8 cellular contexts compared by ENCODE assay signal in genomic region chr4:30719363-30720020, GRCh38. TPM values are rescaled to one million over a fixed set of nuclear protein-coding genes. Genes with fewer than 3 reads are reported as not detected.
DNase-seq lines count a peak whose midpoint lies in the region; ATAC-seq and TF ChIP-seq lines count a peak whose summit lies in the region.

No MANE protein-coding gene starts in this region.

- TF ChIP-seq EP300 in upper lobe of left lung (IDR thresholded peaks at IDR 0.05), result no peak

- peak overlapping the region; percentile 94 for H3K4me3 Mint-ChIP-seq in endodermal cell

- WGBS in endodermal cell (ENCODE audit: insufficient coverage in 1 of 2, insufficient read length in 1 of 2), 2 experiments, result 0% methylated on average over 32 to 46 of the region's 46 CpGs
- 0 to 1% methylated on average over 43 to 46 of the region's 46 CpGs for WGBS in lung, 2 donors
- WGBS in upper lobe of left lung, 2 donors, result 0 to 2% methylated on average over 19 to 42 of the region's 46 CpGs

- CTCF ChIA-PET in AG04449 (lab: Yijun Ruan, JAX), result interaction anchor here (0.6 to 1.0 kb wide), 2 partner anchors 37 to 1450 kb away, joined by 3 read pairs; no protein-coding TSS in a partner anchor
- CTCF ChIA-PET in OCI-LY7 (lab: Charles Lee; ENCODE audit: unreplicated experiment), result interaction anchor here (0.6 kb wide), 1 partner anchor 628 kb away, joined by 3 read pairs; no protein-coding TSS in a partner anchor

- no peak for DNase-seq in AG04449 (ENCODE audit: low read depth, low spot score)
- peak in 2 of 3 donors; percentile 48 to 60 for DNase-seq in Peyer's patch
- DNase-seq in endodermal cell, result peak; percentile 92
- DNase-seq in lung (ENCODE audit: low spot score), result no peak
- DNase-seq in upper lobe of left lung, result peak in 1 of 2 donors; percentile 83
- no peak for DNase-seq in OCI-LY7 (ENCODE audit: low spot score)
- DNase-seq in occipital lobe (lab: John Stamatoyannopoulos, UW), result no peak

- no peak for TF ChIP-seq CTCF in AG04449 (IDR thresholded peaks at IDR 0.05; ENCODE audit: insufficient read depth, low read length, missing control alignments)
- TF ChIP-seq CTCF in GM12875 (IDR thresholded peaks at IDR 0.05; ENCODE audit: borderline replicate concordance, insufficient read depth, low read depth, low read length), result no peak
- TF ChIP-seq CTCF in Peyer's patch (IDR thresholded peaks at IDR 0.05), result no peak
- no peak for TF ChIP-seq CTCF in endodermal cell (conservative IDR thresholded peaks at IDR 0.05)
- no peak for TF ChIP-seq CTCF in lung (IDR thresholded peaks at IDR 0.05; ENCODE audit: control extremely low read depth, extremely low read depth)
- TF ChIP-seq CTCF in upper lobe of left lung (IDR thresholded peaks at IDR 0.05), result no peak
- no peak for TF ChIP-seq CTCF in OCI-LY7 (conservative IDR thresholded peaks at IDR 0.05; ENCODE audit: low read length)

- H4K20me1 ChIP-seq in OCI-LY7 (ENCODE audit: insufficient read depth, low read length), result no peaks in the 10 kb centered on the region

- no TSS peak for BruUV-seq in OCI-LY7 (replicated peaks; lab: Mats Ljungman, UMichigan)

- H3K9me3 ChIP-seq in Peyer's patch, result no peaks in the 10 kb centered on the region
- no peaks in the 10 kb centered on the region for H3K9me3 ChIP-seq in endodermal cell (ENCODE audit: control insufficient read depth, low read length)
- peaks cover 0 to 15% of the 10 kb centered on the region in 2 donors for H3K9me3 ChIP-seq in lung (ENCODE audit: control insufficient read depth in 2 of 2, insufficient read depth in 1 of 2, low read length in 1 of 2)
- no peaks in the 10 kb centered on the region for H3K9me3 ChIP-seq in upper lobe of left lung
- no peaks in the 10 kb centered on the region for H3K9me3 ChIP-seq in OCI-LY7 (ENCODE audit: low read length)

- H3K27me3 ChIP-seq in Peyer's patch (peaks cover 0 to 12% of the 10 kb centered on the region in 2 donors), endodermal cell (ENCODE audit: control insufficient read depth, insufficient read depth, low read length, poor library complexity, severe bottlenecking) (no peaks in the 10 kb centered on the region), lung (ENCODE audit: control insufficient read depth, insufficient read depth) (no peaks in the 10 kb centered on the region), upper lobe of left lung (peaks cover 0 to 57% (median 27%) of the 10 kb centered on the region in 4 donors)

- H3K9me3 Mint-ChIP-seq in endodermal cell, result no peaks in the 10 kb centered on the region

- H3K79me2 ChIP-seq in OCI-LY7 (ENCODE audit: insufficient read depth, low read depth, low read length), result no peaks in the 10 kb centered on the region

- TF ChIP-seq POLR2A in Peyer's patch (IDR thresholded peaks at IDR 0.05), result no peak
- TF ChIP-seq POLR2A in upper lobe of left lung (IDR thresholded peaks at IDR 0.05), result no peak

- H3K4me1 Mint-ChIP-seq in endodermal cell, result peaks cover 25% of the 10 kb centered on the region

- H3K27ac ChIP-seq in Peyer's patch (peak overlapping the region; percentile 17 to 75 (median 60)), endodermal cell (ENCODE audit: low read depth, low read length) (peak overlapping the region; percentile 10), lung (ENCODE audit: low read depth in 1 of 2, low read length in 1 of 2) (peak overlapping the region; percentile 5 to 78), upper lobe of left lung (peak overlapping the region in 3 of 4 donors; percentile 15 to 74 (median 54)), OCI-LY7 (ENCODE audit: low read depth, low read length, poor library complexity, severe bottlenecking) (no peak overlapping the region)

- intact Hi-C loops in OCI-LY7 (cut with micrococcal nuclease; ENCODE audit: unreplicated experiment), result no loop called here

- H3K36me3 Mint-ChIP-seq in endodermal cell (ENCODE audit: low read depth), result peaks cover 24% of the 10 kb centered on the region

- H3K4me2 ChIP-seq in OCI-LY7 (ENCODE audit: low read length), result no peak overlapping the region

- peaks cover 0 to 51% (median 0%) of the 10 kb centered on the region in 4 donors for H3K4me1 ChIP-seq in Peyer's patch
- H3K4me1 ChIP-seq in endodermal cell (ENCODE audit: control insufficient read depth, insufficient read depth, low read length), result no peaks in the 10 kb centered on the region
- peaks cover 0 to 13% of the 10 kb centered on the region in 2 donors for H3K4me1 ChIP-seq in lung (ENCODE audit: control insufficient read depth in 2 of 2, insufficient read depth in 2 of 2, low read length in 2 of 2)
- peaks cover 22 to 63% (median 39%) of the 10 kb centered on the region in 4 donors for H3K4me1 ChIP-seq in upper lobe of left lung
- no peaks in the 10 kb centered on the region for H3K4me1 ChIP-seq in OCI-LY7 (ENCODE audit: insufficient read depth, low read length, poor library complexity, severe bottlenecking)

- H3K4me3 ChIP-seq in AG04449 (ENCODE audit: low read depth, low read length) (peak overlapping the region; percentile 60), GM12875 (ENCODE audit: low read depth, low read length) (peak overlapping the region; percentile 16), Peyer's patch (peak overlapping the region; percentile 18 to 58 (median 40)), endodermal cell (ENCODE audit: low read length) (peak overlapping the region; percentile 96), lung (peak overlapping the region; percentile 0), upper lobe of left lung (peak overlapping the region in 3 of 4 donors; percentile 45 to 58 (median 56)), OCI-LY7 (ENCODE audit: low read depth, low read length, poor library complexity, severe bottlenecking) (no peak overlapping the region)

- H3K27ac Mint-ChIP-seq in endodermal cell, result peak overlapping the region; percentile 92

- POLR2A ChIA-PET in AG04449 (lab: Yijun Ruan, JAX) (no interaction called here), OCI-LY7 (lab: Charles Lee) (no interaction called here)

- peak overlapping the region; percentile 66 for H3K9ac ChIP-seq in endodermal cell (ENCODE audit: extremely low read depth, low read length, poor library complexity, severe bottlenecking)

- no peak for ATAC-seq in lung (ENCODE audit: insufficient read depth, low FRiP score)
- ATAC-seq in upper lobe of left lung (ENCODE audit: low FRiP score in 2 of 2), result peak; percentile 64 to 66

- H2AFZ ChIP-seq in OCI-LY7 (ENCODE audit: low read length), result no peak overlapping the region

- no peaks in the 10 kb centered on the region for H3K9me2 ChIP-seq in OCI-LY7 (ENCODE audit: insufficient read depth, low read length)

- H3K36me3 ChIP-seq in Peyer's patch, result no peaks in the 10 kb centered on the region
- H3K36me3 ChIP-seq in endodermal cell (ENCODE audit: control insufficient read depth, insufficient read depth, low read length), result peaks cover 12% of the 10 kb centered on the region
- no peaks in the 10 kb centered on the region for H3K36me3 ChIP-seq in lung (ENCODE audit: control insufficient read depth in 2 of 2, insufficient read depth in 2 of 2, low read length in 2 of 2)
- H3K36me3 ChIP-seq in upper lobe of left lung, result no peaks in the 10 kb centered on the region
- no peaks in the 10 kb centered on the region for H3K36me3 ChIP-seq in OCI-LY7 (ENCODE audit: insufficient read depth, low read length)

- H3K27me3 Mint-ChIP-seq in endodermal cell (ENCODE audit: insufficient read depth), result peaks cover 47% of the 10 kb centered on the region

RNA-seq across cellular contexts. Expression of gene PCDH7, which starts 0.7 kb away (rescaled TPM):
- 10 to 100 TPM in 1 of 4 donors, 1 to 10 TPM in 3; 4.9 to 42.1 (median 7.6) TPM for total RNA-seq in Peyer's patch
- 100 to 1,000 TPM in 1 of 2 donors, 10 to 100 TPM in 1; 90.8 to 102 TPM for total RNA-seq in endodermal cell
- 20.2 TPM for polyA plus RNA-seq in endodermal cell (2013, experiment 1 of 2)
- polyA plus RNA-seq in endodermal cell (2013, experiment 2 of 2), result 25.7 TPM
- total RNA-seq in lung, result 10 to 100 TPM in 1 of 2 donors, 1 to 10 TPM in 1; 9.4 to 57.6 TPM
- 1 to 10 TPM in 1 of 2 donors, under 1 TPM in 1; 0.75 to 1.3 TPM for polyA plus RNA-seq in lung
- 10 to 100 TPM in 1 of 6 donors, 1 to 10 TPM in 5; 2.0 to 12.9 (median 5.9) TPM for total RNA-seq in upper lobe of left lung
- total RNA-seq in OCI-LY7 (2014; rRNA removed; shearing (Covaris generic)), result not detected in 2 replicates
- not detected in 2 replicates for total RNA-seq in OCI-LY7 (2022)
- total RNA-seq in occipital lobe, result 115 TPM

Comparison
In these comparisons a context has a peak if more than half of its experiments do, and no peak if none do; other contexts are left out.
1. DNase-seq: peak in Peyer's patch (2 of 3) and endodermal cell (single experiment); none in AG04449 (single experiment), lung (single experiment), OCI-LY7 (single experiment) and occipital lobe (single experiment).